Comparison of ENCODE assay signal across 10 cellular contexts in the genomic region with DNA sequence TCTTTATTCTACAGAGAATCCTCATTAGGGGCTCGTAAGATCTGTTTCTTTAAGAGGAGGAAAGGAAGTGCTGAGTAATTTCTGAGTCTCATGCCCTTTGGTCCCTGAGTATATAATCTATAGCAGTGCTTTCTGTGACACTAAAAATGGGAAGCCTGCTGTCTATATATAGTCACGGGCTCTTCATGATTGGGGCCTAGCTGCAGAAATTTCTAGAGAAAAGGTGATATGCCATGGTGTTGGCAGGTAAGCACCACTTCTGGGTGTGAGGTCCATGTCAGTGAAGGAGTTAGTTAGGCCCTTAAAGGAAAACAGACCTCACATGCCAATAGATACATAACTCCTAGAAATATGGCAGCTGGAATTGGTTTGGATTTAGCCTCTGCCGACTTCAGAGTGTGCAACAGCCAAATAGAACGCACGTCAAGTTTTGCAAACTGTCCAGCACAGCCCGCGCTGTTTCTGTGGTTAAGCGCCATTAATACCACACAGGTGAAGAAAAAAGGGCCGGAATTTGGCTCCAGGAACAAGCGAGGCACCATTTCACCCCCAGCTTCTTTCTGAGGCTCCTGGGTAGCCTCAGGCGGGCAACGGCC.
DNase-seq lines count a peak whose midpoint lies in the region; ATAC-seq and TF ChIP-seq lines count a peak whose summit lies in the region.
"Had no signal": no experiment of that assay in that cellular context is flagged by ENCODE, and none has a peak within 500 bp of the region (broad histone marks: within the 10 kb centered on the region; RNA-seq: fewer than 3 reads in every experiment).

No MANE protein-coding gene starts in this region.

- intact Hi-C loops in dorsolateral prefrontal cortex (cut with DNase I), result no loop called here

- peak overlapping the region in 32 of 59 donors; percentile 1 to 91 (median 70) for H3K27ac ChIP-seq in dorsolateral prefrontal cortex

- no peak for ATAC-seq in HG03196 (IDR thresholded peaks at IDR 0.05; ENCODE audit: unreplicated experiment)

- peaks cover 4% of the 10 kb centered on the region for H3K27me3 Mint-ChIP-seq in nephron (ENCODE audit: low read depth)

- H3K4me3 ChIP-seq in AG10803 (ENCODE audit: low read length) (peak overlapping the region; percentile 58), dorsolateral prefrontal cortex (peak overlapping the region in 57 of 59 donors; percentile 19 to 77 (median 60))
- H3K4me3 ChIP-seq: K562 had no signal

- H3K27me3 ChIP-seq in dorsolateral prefrontal cortex, result peaks cover 0 to 40% (median 19%) of the 10 kb centered on the region in 45 donors

- DNase-seq in AG10803 (ENCODE audit: low read depth), result peak; percentile 53
- DNase-seq in LoVo (ENCODE audit: low spot score), result peak; percentile 58
- DNase-seq in dorsolateral prefrontal cortex, result no peak
- DNase-seq in NCI-H128 (lab: John Stamatoyannopoulos, UW; ENCODE audit: unreplicated experiment), result no peak
- no peak for DNase-seq in stimulated activated CD4-positive, alpha-beta T cell treated with anti-CD3 and anti-CD28 coated beads, Interleukin-1b, Interleukin-23, amount 100 ng/mL, for 48 hours
- DNase-seq in NCI-H2081 treated with DMSO at 0.1 percent for 48 hours (lab: John Stamatoyannopoulos, UW), result no peak

- peaks cover 44% of the 10 kb centered on the region for H3K4me1 Mint-ChIP-seq in nephron
- H3K4me1 Mint-ChIP-seq: activated naive CD4-positive, alpha-beta T cell treated with anti-CD3 and anti-CD28 coated beads, Interleukin-2, amount 50 U/mL, for 24 hours had no signal

- TF ChIP-seq CTCF in AG10803 (conservative IDR thresholded peaks at IDR 0.05; ENCODE audit: low read length) (no peak), dorsolateral prefrontal cortex (IDR thresholded peaks at IDR 0.05 in 54 of 56, conservative IDR thresholded peaks at IDR 0.05 in 2 of 56; ENCODE audit: low read depth in 1 of 56, partially characterized antibody in 56 of 56) (no peak), nephron (IDR thresholded peaks at IDR 0.05; ENCODE audit: unreplicated experiment in 3 of 3) (no peak)

- H3K27ac Mint-ChIP-seq in nephron, result peak overlapping the region; percentile 73 to 92 (median 89)
- H3K27ac Mint-ChIP-seq: activated naive CD4-positive, alpha-beta T cell treated with anti-CD3 and anti-CD28 coated beads, Interleukin-2, amount 50 U/mL, for 24 hours had no signal

- no peaks in the 10 kb centered on the region for H3K36me3 Mint-ChIP-seq in nephron (ENCODE audit: low read depth)
- H3K36me3 Mint-ChIP-seq: activated naive CD4-positive, alpha-beta T cell treated with anti-CD3 and anti-CD28 coated beads, Interleukin-2, amount 50 U/mL, for 24 hours had no signal

- peak overlapping the region; percentile 76 to 88 (median 87) for H3K4me3 Mint-ChIP-seq in nephron
- H3K4me3 Mint-ChIP-seq: activated naive CD4-positive, alpha-beta T cell treated with anti-CD3 and anti-CD28 coated beads, Interleukin-2, amount 50 U/mL, for 24 hours had no signal

- no peaks in the 10 kb centered on the region for H3K9me3 Mint-ChIP-seq in nephron
- H3K9me3 Mint-ChIP-seq: activated naive CD4-positive, alpha-beta T cell treated with anti-CD3 and anti-CD28 coated beads, Interleukin-2, amount 50 U/mL, for 24 hours had no signal

Comparison
In these comparisons a context has a peak if more than half of its experiments do, and no peak if none do; other contexts are left out.
1. DNase-seq: peak in AG10803 (single experiment) and LoVo (single experiment); none in dorsolateral prefrontal cortex (0 of 10), NCI-H128 (single experiment), stimulated activated CD4-positive, alpha-beta T cell treated with anti-CD3 and anti-CD28 coated beads, Interleukin-1b, Interleukin-23, amount 100 ng/mL, for 48 hours (single experiment) and NCI-H2081 treated with DMSO at 0.1 percent for 48 hours (single experiment).